9 cellular contexts compared by ENCODE assay signal in genomic region chr6:135014353-135014832, GRCh38. TPM values are rescaled to one million over a fixed set of nuclear protein-coding genes. Genes with fewer than 3 reads are reported as not detected.
A peak's percentile ranks its signal among the peaks of the same experiment; 100 is the strongest.
DNase-seq lines count a peak whose midpoint lies in the region; ATAC-seq, FAIRE-seq and TF ChIP-seq lines count a peak whose summit lies in the region.
"Had no signal": no experiment of that assay in that cellular context is flagged by ENCODE, and none has a peak within 500 bp of the region (broad histone marks: within the 10 kb centered on the region; RNA-seq: fewer than 3 reads in every experiment).

No MANE protein-coding gene starts in this region.

- H3K27me3 ChIP-seq in CD4-positive, alpha-beta T cell (ENCODE audit: control insufficient read depth, insufficient read depth, low read length): no peaks in the 10 kb centered on the region

- no peaks in the 10 kb centered on the region for H3K27me3 Mint-ChIP-seq in CD4-positive, alpha-beta T cell
- H3K27me3 Mint-ChIP-seq in activated CD4-positive, alpha-beta T cell treated with anti-CD3 and anti-CD28 coated beads, Interleukin-2, amount 10 ng/mL, durations not matched to agents 24 days and 14 days: no peaks in the 10 kb centered on the region

- H3K27ac ChIP-seq in CD4-positive, alpha-beta T cell (ENCODE audit: low read depth, low read length): peak overlapping the region; percentile 56

- CTCF ChIA-PET in CD4-positive, alpha-beta T cell (lab: Charles Lee): interaction anchor here (0.7 kb wide), 1 partner anchor 618 kb away, joined by 3 read pairs; no protein-coding TSS in a partner anchor

- H3K9me3 Mint-ChIP-seq in CD4-positive, alpha-beta T cell: no peaks in the 10 kb centered on the region
- H3K9me3 Mint-ChIP-seq in activated CD4-positive, alpha-beta T cell treated with anti-CD3 and anti-CD28 coated beads, Interleukin-2, amount 10 ng/mL, durations not matched to agents 24 days and 14 days: peaks cover 4% of the 10 kb centered on the region
- H3K9me3 Mint-ChIP-seq: CD14-positive monocyte had no signal

- POLR2A ChIA-PET in CD4-positive, alpha-beta T cell (lab: Charles Lee): interaction anchor here (0.7 to 1.1 kb wide), 4 partner anchors 10 to 87 kb away, joined by 3 to 5 read pairs (median 4); no protein-coding TSS in a partner anchor

- peak overlapping the region; percentile 78 for H3K27ac Mint-ChIP-seq in CD4-positive, alpha-beta T cell
- H3K27ac Mint-ChIP-seq in activated CD4-positive, alpha-beta T cell treated with anti-CD3 and anti-CD28 coated beads, Interleukin-2, amount 10 ng/mL, durations not matched to agents 24 days and 14 days: peak overlapping the region; percentile 78

- peaks cover 64% of the 10 kb centered on the region for H3K4me1 Mint-ChIP-seq in CD4-positive, alpha-beta T cell (ENCODE audit: low read depth)
- peaks cover 47% of the 10 kb centered on the region for H3K4me1 Mint-ChIP-seq in activated CD4-positive, alpha-beta T cell treated with anti-CD3 and anti-CD28 coated beads, Interleukin-2, amount 10 ng/mL, durations not matched to agents 24 days and 14 days

- peak; percentile 87 for ATAC-seq in CD4-positive, alpha-beta T cell (ENCODE audit: poor library complexity)
- ATAC-seq in HG03025 (IDR thresholded peaks at IDR 0.05; ENCODE audit: low FRiP score, unreplicated experiment): peak; percentile 83

- TF ChIP-seq CTCF in CD4-positive, alpha-beta T cell (IDR thresholded peaks at IDR 0.05): no peak

- H3K4me3 Mint-ChIP-seq in CD4-positive, alpha-beta T cell: peak overlapping the region; percentile 66
- peak overlapping the region; percentile 70 for H3K4me3 Mint-ChIP-seq in activated CD4-positive, alpha-beta T cell treated with anti-CD3 and anti-CD28 coated beads, Interleukin-2, amount 10 ng/mL, durations not matched to agents 24 days and 14 days
- H3K4me3 Mint-ChIP-seq: CD14-positive monocyte had no signal

- FAIRE-seq in GM19239 (lab: Jason Lieb, UNC): peak; percentile 86

- H3K36me3 Mint-ChIP-seq in CD4-positive, alpha-beta T cell (ENCODE audit: low read depth): no peaks in the 10 kb centered on the region
- H3K36me3 Mint-ChIP-seq in activated CD4-positive, alpha-beta T cell treated with anti-CD3 and anti-CD28 coated beads, Interleukin-2, amount 10 ng/mL, durations not matched to agents 24 days and 14 days (ENCODE audit: low read depth): peaks cover 21% of the 10 kb centered on the region

- H3K9me3 ChIP-seq in CD4-positive, alpha-beta T cell (ENCODE audit: control insufficient read depth, low read length): no peaks in the 10 kb centered on the region

- intact Hi-C loops in CD4-positive, alpha-beta T cell (cut with DNase I, micrococcal nuclease): loop anchor here in 1 of 2 experiments (5.0 kb wide), 2 partner anchors 38 to 168 kb away; partner anchors contain the start of genes HBS1L and MYB
- intact Hi-C loops in activated CD4-positive, alpha-beta T cell treated with anti-CD3 and anti-CD28 coated beads, Interleukin-2, amount 10 ng/mL, durations not matched to agents 24 days and 14 days (cut with micrococcal nuclease): loop anchor here (1.0 kb wide), 4 partner anchors 8 to 100 kb away; no protein-coding TSS in a partner anchor

- DNase-seq in CD4-positive, alpha-beta T cell: no peak
- DNase-seq in GM19239 (ENCODE audit: insufficient read length, low spot score) (no peak), SW480 (ENCODE audit: low spot score) (no peak), DMS79 (lab: John Stamatoyannopoulos, UW) (no peak), NCI-H1092 treated with DMSO at 0.1 percent for 48 hours (lab: John Stamatoyannopoulos, UW) (no peak), NCI-H146 (lab: John Stamatoyannopoulos, UW) (no peak)
- DNase-seq in activated CD4-positive, alpha-beta T cell treated with anti-CD3 and anti-CD28 coated beads, Interleukin-2, amount 10 ng/mL, durations not matched to agents 24 days and 14 days: peak; percentile 70

RNA-seq across cellular contexts. Expression of gene HBS1L, which starts 40.2 kb away (rescaled TPM):
- 100 to 1,000 TPM; 106 to 117 TPM for total RNA-seq in CD4-positive, alpha-beta T cell
- total RNA-seq in activated CD4-positive, alpha-beta T cell treated with anti-CD3 and anti-CD28 coated beads, Interleukin-2, amount 10 ng/mL, durations not matched to agents 24 days and 14 days: 94.4 and 104 TPM in 2 replicates
